ENCODE assay signal across 8 cellular contexts in the genomic region with DNA sequence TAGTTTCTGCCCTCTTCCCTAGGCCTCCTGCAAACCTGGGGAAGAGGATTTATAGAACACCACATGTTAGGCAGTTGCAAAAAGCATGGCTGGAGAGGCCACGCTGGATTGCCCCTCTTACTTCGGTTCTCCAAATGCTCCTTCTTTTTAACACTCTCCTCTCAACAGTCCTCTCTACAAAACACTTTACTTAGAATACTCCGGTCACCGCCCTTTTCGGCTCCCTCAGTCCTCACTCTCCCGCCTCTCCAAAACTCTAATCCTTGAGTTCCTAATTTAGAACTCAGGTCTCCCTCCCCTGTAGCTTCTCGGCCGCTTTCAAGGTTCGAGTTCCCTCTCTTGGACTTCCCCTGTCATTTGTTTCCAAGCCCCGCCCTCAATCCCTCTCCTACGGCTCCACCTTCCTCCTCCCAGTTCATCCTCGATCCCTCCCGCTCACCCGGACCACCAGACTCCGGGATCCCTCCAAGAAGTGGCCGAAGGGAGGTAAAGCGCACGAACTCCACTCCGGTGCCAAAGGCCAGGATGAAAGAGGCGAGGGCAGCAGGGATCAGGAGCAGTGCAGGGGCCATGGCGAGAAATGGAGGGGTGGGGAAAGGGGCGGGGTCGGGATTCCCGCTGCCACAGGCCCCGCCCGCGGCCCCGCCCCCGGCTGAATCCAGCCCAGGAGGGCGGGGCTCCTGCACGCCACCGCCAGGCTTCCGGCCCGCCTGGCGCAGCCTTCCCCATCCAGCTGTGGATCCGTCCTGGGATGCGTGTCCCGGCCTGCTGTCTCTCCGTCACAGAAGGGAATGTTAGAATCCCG. TPM values are rescaled to one million over a fixed set of nuclear protein-coding genes. Genes with fewer than 3 reads are reported as not detected.
A peak's percentile ranks its signal among the peaks of the same experiment; 100 is the strongest.
DNase-seq lines count a peak whose midpoint lies in the region; ATAC-seq, FAIRE-seq and TF ChIP-seq lines count a peak whose summit lies in the region.

A gene with protein sequence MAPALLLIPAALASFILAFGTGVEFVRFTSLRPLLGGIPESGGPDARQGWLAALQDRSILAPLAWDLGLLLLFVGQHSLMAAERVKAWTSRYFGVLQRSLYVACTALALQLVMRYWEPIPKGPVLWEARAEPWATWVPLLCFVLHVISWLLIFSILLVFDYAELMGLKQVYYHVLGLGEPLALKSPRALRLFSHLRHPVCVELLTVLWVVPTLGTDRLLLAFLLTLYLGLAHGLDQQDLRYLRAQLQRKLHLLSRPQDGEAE (minus strand): TSS at position 582 of the 805 bp plus-strand sequence. CDS start 10 bp downstream, at position 572.

- peaks cover 17 to 34% of the 10 kb centered on the region in 2 experiments; a peak in 2 of 4 replicates for H3K4me1 ChIP-seq in SK-N-SH (ENCODE audit: control insufficient read depth in 1 of 2, insufficient read depth in 2 of 2, low read depth in 1 of 2, low read length in 1 of 2)
- peaks cover 43% of the 10 kb centered on the region for H3K4me1 ChIP-seq in neuron (ENCODE audit: insufficient read depth, low read length)

- H3K9me3 ChIP-seq in SK-N-SH (no peaks in the 10 kb centered on the region), neuron (ENCODE audit: low read length) (no peaks in the 10 kb centered on the region)

- H3K27me3 ChIP-seq in SK-N-SH (ENCODE audit: insufficient read depth) (no peaks in the 10 kb centered on the region), neuron (ENCODE audit: insufficient read depth, low read length) (no peaks in the 10 kb centered on the region)

- peaks cover 20% of the 10 kb centered on the region for H3K36me3 Mint-ChIP-seq in activated naive CD4-positive, alpha-beta T cell treated with anti-CD3 and anti-CD28 coated beads, Interleukin-2, amount 10 ng/mL, durations not matched to agents 7 days and 5 days

- no peaks in the 10 kb centered on the region for H3K9me3 Mint-ChIP-seq in activated naive CD4-positive, alpha-beta T cell treated with anti-CD3 and anti-CD28 coated beads, Interleukin-2, amount 10 ng/mL, durations not matched to agents 7 days and 5 days

- peak within 1 kb of the TSS; percentile 88 for H2AFZ ChIP-seq in SK-N-SH (ENCODE audit: low read depth)
- H2AFZ ChIP-seq in neuron (ENCODE audit: low read depth, low read length) = peak within 1 kb of the TSS; percentile 46

- no peak for FAIRE-seq in frontal cortex (lab: Jason Lieb, UNC)

- peak in 12 of 14 donors; percentile 48 to 94 (median 76) for DNase-seq in C1 segment of cervical spinal cord (lab: John Stamatoyannopoulos, UW)
- peak; percentile 58 for DNase-seq in NCI-H1092 (lab: John Stamatoyannopoulos, UW)
- peak; percentile 94 for DNase-seq in SK-N-SH
- DNase-seq in activated naive CD4-positive, alpha-beta T cell treated with anti-CD3 and anti-CD28 coated beads, Interleukin-2, amount 10 ng/mL, durations not matched to agents 7 days and 5 days = peak; percentile 80
- peak; percentile 77 to 88 for DNase-seq in frontal cortex (ENCODE audit: low spot score in 2 of 2)

- WGBS in SK-N-SH (ENCODE audit: low lambda C conversion rate) = under 1% methylated on average over 35 of the region's 40 CpGs

- peak within 1 kb of the TSS; percentile 66 to 86 for H3K4me3 ChIP-seq in SK-N-SH (ENCODE audit: low read depth in 2 of 2, low read length in 1 of 2)
- H3K4me3 ChIP-seq in neuron (ENCODE audit: low read length) = peak within 1 kb of the TSS; percentile 53

- no peaks in the 10 kb centered on the region for H3F3A ChIP-seq in SK-N-SH (replicated peaks; ENCODE audit: insufficient read depth)

- H4K20me1 ChIP-seq in SK-N-SH (ENCODE audit: insufficient read depth) = no peaks in the 10 kb centered on the region; the same call in 1 of the 2 replicates

- H3K4me2 ChIP-seq in SK-N-SH = peak within 1 kb of the TSS; percentile 76

- no peaks in the 10 kb centered on the region for H3K27me3 Mint-ChIP-seq in activated naive CD4-positive, alpha-beta T cell treated with anti-CD3 and anti-CD28 coated beads, Interleukin-2, amount 10 ng/mL, durations not matched to agents 7 days and 5 days

- POLR2A ChIA-PET in SK-N-SH (lab: Yijun Ruan, JAX) = interaction anchor here (0.5 to 1.5 kb wide), 8 partner anchors 9 to 847 kb away, joined by 3 to 6 read pairs (median 3); partner anchors contain the start of gene MDC1

- H3K27ac ChIP-seq in SK-N-SH (ENCODE audit: low read depth in 2 of 2, low read length in 1 of 2) (peak within 1 kb of the TSS; percentile 78 to 87), temporal lobe (ENCODE audit: low read depth, low read length) (peak within 1 kb of the TSS; percentile 56)

- H3K27ac Mint-ChIP-seq in activated naive CD4-positive, alpha-beta T cell treated with anti-CD3 and anti-CD28 coated beads, Interleukin-2, amount 10 ng/mL, durations not matched to agents 7 days and 5 days = peak within 1 kb of the TSS; percentile 85

- TF ChIP-seq RAD21 in SK-N-SH (IDR thresholded peaks at IDR 0.05; ENCODE audit: low read length) = no peak

- TF ChIP-seq CTCF in SK-N-SH (IDR thresholded peaks at IDR 0.05) = no peak

- H3K4me1 Mint-ChIP-seq in activated naive CD4-positive, alpha-beta T cell treated with anti-CD3 and anti-CD28 coated beads, Interleukin-2, amount 10 ng/mL, durations not matched to agents 7 days and 5 days = peaks cover 45% of the 10 kb centered on the region

- TF ChIP-seq EP300 in SK-N-SH (IDR thresholded peaks at IDR 0.05; ENCODE audit: borderline replicate concordance in 1 of 2, low read depth in 1 of 2, low read length in 1 of 2) = no peak

- H3K9ac ChIP-seq in SK-N-SH = peak within 1 kb of the TSS; percentile 74

- peak; percentile 24 for ATAC-seq in GM21528 (IDR thresholded peaks at IDR 0.05; ENCODE audit: low FRiP score, unreplicated experiment)

- CTCF ChIA-PET in SK-N-SH (lab: Yijun Ruan, JAX) = interaction anchor here (2.0 to 29.8 kb wide), 3 partner anchors 8 to 32 kb away, joined by 7 to 838 read pairs (median 56); partner anchors contain the start of genes FLOT1, MDC1 and TUBB
- CTCF ChIA-PET in activated naive CD4-positive, alpha-beta T cell treated with anti-CD3 and anti-CD28 coated beads, Interleukin-2, amount 10 ng/mL, durations not matched to agents 7 days and 5 days (lab: Charles Lee) = interaction anchor here (1.0 to 1.9 kb wide), 3 partner anchors 11 to 41 kb away, joined by 4 to 5 read pairs (median 5); no protein-coding TSS in a partner anchor

- peaks cover 49% of the 10 kb centered on the region for H3K79me2 ChIP-seq in SK-N-SH (ENCODE audit: insufficient read depth)

- H3K36me3 ChIP-seq in SK-N-SH (replicated peaks in 1 of 2; ENCODE audit: control insufficient read depth in 1 of 2, insufficient read depth in 2 of 2, low read length in 1 of 2) (no peaks in the 10 kb centered on the region), neuron (ENCODE audit: insufficient read depth, low read length) (no peaks in the 10 kb centered on the region)

- peak within 1 kb of the TSS; percentile 99 for H3K4me3 Mint-ChIP-seq in activated naive CD4-positive, alpha-beta T cell treated with anti-CD3 and anti-CD28 coated beads, Interleukin-2, amount 10 ng/mL, durations not matched to agents 7 days and 5 days

- no peaks in the 10 kb centered on the region for H3K9me2 ChIP-seq in SK-N-SH

TF ChIP-seq in SK-N-SH, 30 proteins besides CTCF, POLR2A, EP300 and RAD21 (continues in another document):
- TF ChIP-seq, protein P1, sequence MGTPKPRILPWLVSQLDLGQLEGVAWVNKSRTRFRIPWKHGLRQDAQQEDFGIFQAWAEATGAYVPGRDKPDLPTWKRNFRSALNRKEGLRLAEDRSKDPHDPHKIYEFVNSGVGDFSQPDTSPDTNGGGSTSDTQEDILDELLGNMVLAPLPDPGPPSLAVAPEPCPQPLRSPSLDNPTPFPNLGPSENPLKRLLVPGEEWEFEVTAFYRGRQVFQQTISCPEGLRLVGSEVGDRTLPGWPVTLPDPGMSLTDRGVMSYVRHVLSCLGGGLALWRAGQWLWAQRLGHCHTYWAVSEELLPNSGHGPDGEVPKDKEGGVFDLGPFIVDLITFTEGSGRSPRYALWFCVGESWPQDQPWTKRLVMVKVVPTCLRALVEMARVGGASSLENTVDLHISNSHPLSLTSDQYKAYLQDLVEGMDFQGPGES (IDR thresholded peaks at IDR 0.05; ENCODE audit: low read depth, low read length) = no peak
- TF ChIP-seq JUND (IDR thresholded peaks at IDR 0.05) (no peak), FOXM1 (IDR thresholded peaks at IDR 0.05; ENCODE audit: low read depth) (no peak), RXRA (IDR thresholded peaks at IDR 0.05; ENCODE audit: borderline replicate concordance, low read depth) (no peak), TCF12 (IDR thresholded peaks at IDR 0.05) (peak; percentile 32; the same call in 1 of the 2 replicates), NFIC (IDR thresholded peaks at IDR 0.05; ENCODE audit: borderline replicate concordance) (no peak), GATA2 (CRISPR knock-in tag; IDR thresholded peaks at IDR 0.05) (no peak)
- TF ChIP-seq, protein P2, sequence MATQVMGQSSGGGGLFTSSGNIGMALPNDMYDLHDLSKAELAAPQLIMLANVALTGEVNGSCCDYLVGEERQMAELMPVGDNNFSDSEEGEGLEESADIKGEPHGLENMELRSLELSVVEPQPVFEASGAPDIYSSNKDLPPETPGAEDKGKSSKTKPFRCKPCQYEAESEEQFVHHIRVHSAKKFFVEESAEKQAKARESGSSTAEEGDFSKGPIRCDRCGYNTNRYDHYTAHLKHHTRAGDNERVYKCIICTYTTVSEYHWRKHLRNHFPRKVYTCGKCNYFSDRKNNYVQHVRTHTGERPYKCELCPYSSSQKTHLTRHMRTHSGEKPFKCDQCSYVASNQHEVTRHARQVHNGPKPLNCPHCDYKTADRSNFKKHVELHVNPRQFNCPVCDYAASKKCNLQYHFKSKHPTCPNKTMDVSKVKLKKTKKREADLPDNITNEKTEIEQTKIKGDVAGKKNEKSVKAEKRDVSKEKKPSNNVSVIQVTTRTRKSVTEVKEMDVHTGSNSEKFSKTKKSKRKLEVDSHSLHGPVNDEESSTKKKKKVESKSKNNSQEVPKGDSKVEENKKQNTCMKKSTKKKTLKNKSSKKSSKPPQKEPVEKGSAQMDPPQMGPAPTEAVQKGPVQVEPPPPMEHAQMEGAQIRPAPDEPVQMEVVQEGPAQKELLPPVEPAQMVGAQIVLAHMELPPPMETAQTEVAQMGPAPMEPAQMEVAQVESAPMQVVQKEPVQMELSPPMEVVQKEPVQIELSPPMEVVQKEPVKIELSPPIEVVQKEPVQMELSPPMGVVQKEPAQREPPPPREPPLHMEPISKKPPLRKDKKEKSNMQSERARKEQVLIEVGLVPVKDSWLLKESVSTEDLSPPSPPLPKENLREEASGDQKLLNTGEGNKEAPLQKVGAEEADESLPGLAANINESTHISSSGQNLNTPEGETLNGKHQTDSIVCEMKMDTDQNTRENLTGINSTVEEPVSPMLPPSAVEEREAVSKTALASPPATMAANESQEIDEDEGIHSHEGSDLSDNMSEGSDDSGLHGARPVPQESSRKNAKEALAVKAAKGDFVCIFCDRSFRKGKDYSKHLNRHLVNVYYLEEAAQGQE (IDR thresholded peaks at IDR 0.05; ENCODE audit: low read depth, low read length) = no peak; the same call in 1 of the 2 replicates

RNA-seq across cellular contexts. Expression of the gene that starts here (rescaled TPM):
- 19.7 and 26.8 TPM in 2 replicates for polyA plus RNA-seq in SK-N-SH (2012; rRNA removed)
- 11.9 and 19.3 TPM in 2 replicates for polyA plus RNA-seq in SK-N-SH (2012; cell fraction: cytosol; rRNA removed)
- 15.7 and 18.5 TPM in 2 replicates for polyA plus RNA-seq in SK-N-SH (2012; cell fraction: nucleus; rRNA removed)
- total RNA-seq in frontal cortex (0.41 TPM), temporal lobe (1.5 TPM)

Comparison
In these comparisons a context has a peak if more than half of its experiments do, and no peak if none do; other contexts are left out.
1. Peak in every context shown above with its lines: DNase-seq, ATAC-seq, H3K4me3 ChIP-seq and H3K27ac ChIP-seq.
2. Peak in DNase-seq in frontal cortex; RNA of the gene not detected or under 1 TPM.